Comparison of ENCODE assay signal across 6 cellular contexts in the genomic region with DNA sequence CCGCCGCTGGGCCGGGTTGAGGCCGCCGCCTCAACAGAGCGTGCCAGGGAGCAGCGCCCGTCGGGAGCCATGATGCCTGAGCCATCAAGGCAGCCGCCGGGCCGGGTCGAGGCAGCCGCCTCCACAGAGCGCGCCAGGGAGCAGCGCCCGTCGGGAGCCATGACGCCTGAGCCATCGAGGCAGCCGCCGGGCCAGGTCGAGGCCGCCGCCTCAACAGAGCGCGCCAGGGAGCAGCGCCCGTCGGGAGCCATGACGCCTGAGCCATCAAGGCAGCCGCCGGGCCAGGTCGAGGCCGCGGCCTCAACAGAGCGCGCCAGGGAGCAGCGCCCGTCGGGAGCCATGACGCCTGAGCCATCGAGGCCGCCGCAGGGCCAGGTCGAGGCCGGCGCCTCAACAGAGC. TPM values are rescaled to one million over a fixed set of nuclear protein-coding genes. Genes with fewer than 3 reads are reported as not detected.
"Had no signal": no experiment of that assay in that cellular context is flagged by ENCODE, and none has a peak within 500 bp of the region (broad histone marks: within the 10 kb centered on the region; RNA-seq: fewer than 3 reads in every experiment).

No MANE protein-coding gene starts in this region.

RNA-seq across cellular contexts. Expression of a gene that starts 0.7 kb away (rescaled TPM):
- total RNA-seq: HT-29, K562 had no signal

RNA-seq across cellular contexts. Expression of a gene that starts 19.6 kb away (rescaled TPM):
- total RNA-seq: HepG2, HT-29, HT1080, IMR-90, K562 had no signal
- polyA plus RNA-seq: HepG2, IgD-negative memory B cell, IMR-90 had no signal
